8 cellular contexts compared by ENCODE assay signal in the genomic region with DNA sequence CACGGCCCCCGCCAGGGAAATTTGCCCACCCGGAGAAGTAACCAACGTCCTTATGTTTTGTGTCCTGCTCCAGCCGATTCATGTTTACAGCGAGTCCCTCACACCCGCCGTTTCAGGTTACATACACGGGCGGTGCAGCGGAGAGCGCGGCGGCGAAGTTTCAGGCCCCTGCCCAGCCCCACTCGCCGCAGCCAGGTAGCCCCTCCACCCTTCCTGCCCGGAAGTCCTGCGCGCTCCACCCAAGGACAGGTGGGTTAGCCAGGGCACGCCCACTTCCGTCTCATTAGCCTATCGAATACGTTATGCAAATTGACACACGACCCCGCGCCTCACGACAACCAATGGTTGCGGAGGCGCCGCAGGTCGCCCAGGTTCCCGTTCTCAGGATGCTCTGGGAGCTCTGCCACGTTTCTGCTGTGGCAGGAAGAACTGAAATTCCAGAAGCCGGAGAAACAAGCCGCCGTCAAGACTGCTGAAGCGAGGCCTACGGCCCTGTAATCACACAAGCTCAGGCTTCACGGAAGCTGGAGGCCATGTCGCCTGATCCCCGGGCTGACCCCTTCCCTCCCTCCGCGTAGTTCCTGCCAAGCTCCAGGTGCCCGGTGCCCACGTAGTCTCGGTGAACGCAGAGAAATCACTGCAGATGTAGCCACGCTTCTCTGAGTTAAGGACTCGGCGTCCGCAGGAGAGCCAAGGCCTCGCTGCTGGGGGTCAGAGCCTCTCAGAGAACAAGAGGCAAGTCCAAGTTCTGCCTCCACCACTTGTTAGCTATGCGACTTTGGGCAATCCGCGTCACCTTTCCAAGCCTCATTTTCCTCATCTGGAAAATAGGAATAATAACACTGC. TPM values are rescaled to one million over a fixed set of nuclear protein-coding genes. Genes with fewer than 3 reads are reported as not detected.
A peak's percentile ranks its signal among the peaks of the same experiment; 100 is the strongest.
DNase-seq lines count a peak whose midpoint lies in the region; ATAC-seq and TF ChIP-seq lines count a peak whose summit lies in the region.

No MANE protein-coding gene starts in this region.

- H3K36me3 Mint-ChIP-seq in activated T-helper 1 cell treated with anti-CD3 and anti-CD28 coated beads, Interleukin-12 subunit alpha, Interleukin-12 subunit beta, Interleukin-2, Interleukin-4 antibody, amounts not matched to agents 30 ng/mL and 10 ng/mL and 1 ng/mL, durations not matched to agents 14 hours and 24 hours and 36 hours (ENCODE audit: low read depth): no peaks in the 10 kb centered on the region

- H3F3A ChIP-seq in neural cell (ENCODE audit: insufficient read depth, low read length, poor library complexity, severe bottlenecking): no peaks in the 10 kb centered on the region

- DNase-seq in NCI-H226 (peak; percentile 82), fibroblast of mammary gland (ENCODE audit: low read depth) (no peak), superior temporal gyrus (ENCODE audit: extremely low spot score) (peak; percentile 26), MV-4-11 (lab: John Stamatoyannopoulos, UW) (no peak)
- DNase-seq in activated T-helper 1 cell treated with anti-CD3 and anti-CD28 coated beads, Interleukin-12 subunit alpha, Interleukin-12 subunit beta, Interleukin-2, Interleukin-4 antibody, amounts not matched to agents 30 ng/mL and 10 ng/mL and 1 ng/mL, durations not matched to agents 14 hours and 24 hours and 36 hours (ENCODE audit: low spot score): peak; percentile 52

- H3K27ac Mint-ChIP-seq in activated T-helper 1 cell treated with anti-CD3 and anti-CD28 coated beads, Interleukin-12 subunit alpha, Interleukin-12 subunit beta, Interleukin-2, Interleukin-4 antibody, amounts not matched to agents 30 ng/mL and 10 ng/mL and 1 ng/mL, durations not matched to agents 14 hours and 24 hours and 36 hours: peak overlapping the region; percentile 71

- H3K27ac ChIP-seq in neural cell (ENCODE audit: low read length): peak overlapping the region; percentile 58

- H3K9me2 ChIP-seq in neural cell (ENCODE audit: insufficient read depth, low read length): no peaks in the 10 kb centered on the region

- TF ChIP-seq CTCF in fibroblast of mammary gland (conservative IDR thresholded peaks at IDR 0.05; ENCODE audit: control insufficient read depth, insufficient read depth, low read depth, low read length) (no peak), neural cell (IDR thresholded peaks at IDR 0.05; ENCODE audit: poor library complexity, severe bottlenecking) (peak; percentile 42)

- peak overlapping the region; percentile 68 for H3K4me3 Mint-ChIP-seq in activated T-helper 1 cell treated with anti-CD3 and anti-CD28 coated beads, Interleukin-12 subunit alpha, Interleukin-12 subunit beta, Interleukin-2, Interleukin-4 antibody, amounts not matched to agents 30 ng/mL and 10 ng/mL and 1 ng/mL, durations not matched to agents 14 hours and 24 hours and 36 hours

- no peaks in the 10 kb centered on the region for H3K9me3 Mint-ChIP-seq in activated T-helper 1 cell treated with anti-CD3 and anti-CD28 coated beads, Interleukin-12 subunit alpha, Interleukin-12 subunit beta, Interleukin-2, Interleukin-4 antibody, amounts not matched to agents 30 ng/mL and 10 ng/mL and 1 ng/mL, durations not matched to agents 14 hours and 24 hours and 36 hours

- peak overlapping the region; percentile 75 for H2AFZ ChIP-seq in neural cell (ENCODE audit: low read depth, low read length)

- H3K4me3 ChIP-seq in fibroblast of mammary gland (ENCODE audit: control insufficient read depth, low read depth, low read length) (peak overlapping the region; percentile 6), neural cell (ENCODE audit: low read length) (peak overlapping the region; percentile 67)

- H3K4me2 ChIP-seq in neural cell (ENCODE audit: low read length): peak overlapping the region; percentile 71

- no peak for ATAC-seq in GM18505 (IDR thresholded peaks at IDR 0.05; ENCODE audit: unreplicated experiment)
- no peak for ATAC-seq in GM21723 (IDR thresholded peaks at IDR 0.05; ENCODE audit: unreplicated experiment)

- peak; percentile 36 for TF ChIP-seq EP300 in neural cell (conservative IDR thresholded peaks at IDR 0.05; ENCODE audit: poor library complexity, severe bottlenecking)

- H3K9me3 ChIP-seq in neural cell (ENCODE audit: low read length): no peaks in the 10 kb centered on the region

- no peaks in the 10 kb centered on the region for H4K20me1 ChIP-seq in neural cell (ENCODE audit: insufficient read depth)

- H3K36me3 ChIP-seq in neural cell (ENCODE audit: insufficient read depth, low read length): no peaks in the 10 kb centered on the region

- peak; percentile 32 for TF ChIP-seq RAD21 in neural cell (conservative IDR thresholded peaks at IDR 0.05)

- intact Hi-C loops in activated T-helper 1 cell treated with anti-CD3 and anti-CD28 coated beads, Interleukin-12 subunit alpha, Interleukin-12 subunit beta, Interleukin-2, Interleukin-4 antibody, amounts not matched to agents 30 ng/mL and 10 ng/mL and 1 ng/mL, durations not matched to agents 14 hours and 24 hours and 36 hours (cut with micrococcal nuclease): no loop called here

- H3K27me3 ChIP-seq in neural cell (ENCODE audit: insufficient read depth, low read depth, low read length): no peaks in the 10 kb centered on the region

- H3K9ac ChIP-seq in neural cell (ENCODE audit: low read length): peak overlapping the region; percentile 62

- H3K4me1 Mint-ChIP-seq in activated T-helper 1 cell treated with anti-CD3 and anti-CD28 coated beads, Interleukin-12 subunit alpha, Interleukin-12 subunit beta, Interleukin-2, Interleukin-4 antibody, amounts not matched to agents 30 ng/mL and 10 ng/mL and 1 ng/mL, durations not matched to agents 14 hours and 24 hours and 36 hours (ENCODE audit: low read depth): peaks cover 32% of the 10 kb centered on the region

- no peaks in the 10 kb centered on the region for H3K27me3 Mint-ChIP-seq in activated T-helper 1 cell treated with anti-CD3 and anti-CD28 coated beads, Interleukin-12 subunit alpha, Interleukin-12 subunit beta, Interleukin-2, Interleukin-4 antibody, amounts not matched to agents 30 ng/mL and 10 ng/mL and 1 ng/mL, durations not matched to agents 14 hours and 24 hours and 36 hours (ENCODE audit: insufficient read depth)

- no peaks in the 10 kb centered on the region for H3K79me2 ChIP-seq in neural cell (replicated peaks; ENCODE audit: insufficient read depth, low read length)

- TF ChIP-seq POLR2A in GM18505 (IDR thresholded peaks at IDR 0.05; ENCODE audit: borderline replicate concordance, extremely low read depth, insufficient read depth, insufficient read length): peak; percentile 52

TF ChIP-seq in neural cell, 6 proteins besides CTCF, POLR2A, EP300 and RAD21:
- TF ChIP-seq EZH2 (IDR thresholded peaks at IDR 0.05; ENCODE audit: borderline replicate concordance, insufficient read depth, low read length, poor library complexity, severe bottlenecking): no peak
- TF ChIP-seq SMC3 (conservative IDR thresholded peaks at IDR 0.05; ENCODE audit: poor library complexity): peak; percentile 38
- TF ChIP-seq, protein P1, sequence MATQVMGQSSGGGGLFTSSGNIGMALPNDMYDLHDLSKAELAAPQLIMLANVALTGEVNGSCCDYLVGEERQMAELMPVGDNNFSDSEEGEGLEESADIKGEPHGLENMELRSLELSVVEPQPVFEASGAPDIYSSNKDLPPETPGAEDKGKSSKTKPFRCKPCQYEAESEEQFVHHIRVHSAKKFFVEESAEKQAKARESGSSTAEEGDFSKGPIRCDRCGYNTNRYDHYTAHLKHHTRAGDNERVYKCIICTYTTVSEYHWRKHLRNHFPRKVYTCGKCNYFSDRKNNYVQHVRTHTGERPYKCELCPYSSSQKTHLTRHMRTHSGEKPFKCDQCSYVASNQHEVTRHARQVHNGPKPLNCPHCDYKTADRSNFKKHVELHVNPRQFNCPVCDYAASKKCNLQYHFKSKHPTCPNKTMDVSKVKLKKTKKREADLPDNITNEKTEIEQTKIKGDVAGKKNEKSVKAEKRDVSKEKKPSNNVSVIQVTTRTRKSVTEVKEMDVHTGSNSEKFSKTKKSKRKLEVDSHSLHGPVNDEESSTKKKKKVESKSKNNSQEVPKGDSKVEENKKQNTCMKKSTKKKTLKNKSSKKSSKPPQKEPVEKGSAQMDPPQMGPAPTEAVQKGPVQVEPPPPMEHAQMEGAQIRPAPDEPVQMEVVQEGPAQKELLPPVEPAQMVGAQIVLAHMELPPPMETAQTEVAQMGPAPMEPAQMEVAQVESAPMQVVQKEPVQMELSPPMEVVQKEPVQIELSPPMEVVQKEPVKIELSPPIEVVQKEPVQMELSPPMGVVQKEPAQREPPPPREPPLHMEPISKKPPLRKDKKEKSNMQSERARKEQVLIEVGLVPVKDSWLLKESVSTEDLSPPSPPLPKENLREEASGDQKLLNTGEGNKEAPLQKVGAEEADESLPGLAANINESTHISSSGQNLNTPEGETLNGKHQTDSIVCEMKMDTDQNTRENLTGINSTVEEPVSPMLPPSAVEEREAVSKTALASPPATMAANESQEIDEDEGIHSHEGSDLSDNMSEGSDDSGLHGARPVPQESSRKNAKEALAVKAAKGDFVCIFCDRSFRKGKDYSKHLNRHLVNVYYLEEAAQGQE (IDR thresholded peaks at IDR 0.05; ENCODE audit: borderline replicate concordance): peak; percentile 94
- TF ChIP-seq MXI1 (conservative IDR thresholded peaks at IDR 0.05; ENCODE audit: poor library complexity, severe bottlenecking): peak; percentile 91
- peak; percentile 77 for TF ChIP-seq POLR2AphosphoS5 (IDR thresholded peaks at IDR 0.05)
- TF ChIP-seq TAF1 (IDR thresholded peaks at IDR 0.05; ENCODE audit: low read depth): peak; percentile 84

RNA-seq across cellular contexts. Expression of gene MYH9, which starts 22.4 kb away (rescaled TPM):
- 618 and 639 TPM in 2 replicates for total RNA-seq in activated T-helper 1 cell treated with anti-CD3 and anti-CD28 coated beads, Interleukin-12 subunit alpha, Interleukin-12 subunit beta, Interleukin-2, Interleukin-4 antibody, amounts not matched to agents 30 ng/mL and 10 ng/mL and 1 ng/mL, durations not matched to agents 14 hours and 24 hours and 36 hours
- 7.1 and 8.1 TPM in 2 replicates for polyA plus RNA-seq in neural cell
- 33.8 and 36.3 TPM in 2 replicates for polyA minus RNA-seq in neural cell

Comparison
In these comparisons a context has a peak if more than half of its experiments do, and no peak if none do; other contexts are left out.
1. DNase-seq: peak in NCI-H226 (single experiment), activated T-helper 1 cell treated with anti-CD3 and anti-CD28 coated beads, Interleukin-12 subunit alpha, Interleukin-12 subunit beta, Interleukin-2, Interleukin-4 antibody, amounts not matched to agents 30 ng/mL and 10 ng/mL and 1 ng/mL, durations not matched to agents 14 hours and 24 hours and 36 hours (single experiment) and superior temporal gyrus (single experiment); none in fibroblast of mammary gland (single experiment) and MV-4-11 (single experiment).